In genomic region chr7:116211006-116211912, GRCh38 we compare ENCODE assay signal across 1 cellular context.
A peak's percentile ranks its signal among the peaks of the same experiment; 100 is the strongest.
TF ChIP-seq lines count a peak whose summit lies in the region.

No MANE protein-coding gene starts in this region.

TF ChIP-seq in GM12878, 131 proteins besides CTCF, POLR2A, EP300 and RAD21 (continued from another document and continues in another):
- TF ChIP-seq PAX5 (IDR thresholded peaks at IDR 0.05; ENCODE audit: borderline replicate concordance, low read depth, low read length) (0 out of 2 replicates have a peak, but pooled peaks have one; percentile 27), ZNF217 (IDR thresholded peaks at IDR 0.05) (no peak), SMAD5 (IDR thresholded peaks at IDR 0.05; ENCODE audit: low read depth) (peak; percentile 41; the same call in 1 of the 2 replicates), RELA (IDR thresholded peaks at IDR 0.05; ENCODE audit: borderline replicate concordance, partially characterized antibody) (no peak), SPI1 (IDR thresholded peaks at IDR 0.05; ENCODE audit: borderline replicate concordance, insufficient read depth, low read depth, low read length) (no peak), EZH2 (IDR thresholded peaks at IDR 0.05; ENCODE audit: borderline replicate concordance, control insufficient read depth, low read depth, low read length) (no peak), IKZF1 (conservative IDR thresholded peaks at IDR 0.05) (0 out of 2 replicates have a peak, but pooled peaks have one; percentile 2), SIN3A (IDR thresholded peaks at IDR 0.05; ENCODE audit: low read depth, low read length) (0 out of 2 replicates have a peak, but pooled peaks have one; percentile 41), TCF12 (IDR thresholded peaks at IDR 0.05; ENCODE audit: low read depth, low read length) (0 out of 2 replicates have a peak, but pooled peaks have one; percentile 9), MTA2 (IDR thresholded peaks at IDR 0.05; ENCODE audit: low read depth) (peak; percentile 29; the same call in 1 of the 2 replicates), NFYA (IDR thresholded peaks at IDR 0.05; ENCODE audit: borderline replicate concordance, low read depth, low read length) (no peak), ATF2 (IDR thresholded peaks at IDR 0.05; ENCODE audit: low read length) (no peak), RELB (IDR thresholded peaks at IDR 0.05; ENCODE audit: low read depth) (no peak), HDAC6 (IDR thresholded peaks at IDR 0.05; ENCODE audit: unreplicated experiment) (peak; percentile 32), ZZZ3 (IDR thresholded peaks at IDR 0.05; ENCODE audit: control insufficient read depth, insufficient read length, low read depth) (no peak), PML (IDR thresholded peaks at IDR 0.05; ENCODE audit: low read length) (peak; percentile 73; the same call in 1 of the 2 replicates), USF2 (IDR thresholded peaks at IDR 0.05; ENCODE audit: borderline replicate concordance, low read depth, low read length) (no peak), SRF (IDR thresholded peaks at IDR 0.05; ENCODE audit: low read depth in 2 of 2, low read length in 2 of 2) (no peak), NR2F1 (conservative IDR thresholded peaks at IDR 0.05) (no peak), E2F4 (IDR thresholded peaks at IDR 0.05; ENCODE audit: low read depth, low read length) (no peak), KLF5 (IDR thresholded peaks at IDR 0.05; ENCODE audit: partially characterized antibody) (no peak), TAF1 (IDR thresholded peaks at IDR 0.05; ENCODE audit: borderline replicate concordance, low read depth, low read length) (0 out of 2 replicates have a peak, but pooled peaks have one; percentile 22), ASH2L (IDR thresholded peaks at IDR 0.05; ENCODE audit: borderline replicate concordance, low read depth) (no peak), MEF2B (IDR thresholded peaks at IDR 0.05; ENCODE audit: partially characterized antibody, poor library complexity, severe bottlenecking) (no peak), CHD1 (IDR thresholded peaks at IDR 0.05; ENCODE audit: low read depth, low read length) (no peak), GABPA (IDR thresholded peaks at IDR 0.05; ENCODE audit: low read depth) (0 out of 2 replicates have a peak, but pooled peaks have one; percentile 32), ZBTB11 (CRISPR knock-in tag; IDR thresholded peaks at IDR 0.05) (no peak), YBX1 (IDR thresholded peaks at IDR 0.05) (no peak), SREBF1 (IDR thresholded peaks at IDR 0.05; ENCODE audit: low read length) (no peak), CBX5 (IDR thresholded peaks at IDR 0.05; ENCODE audit: low read depth) (peak; percentile 88), FOXM1 (IDR thresholded peaks at IDR 0.05; ENCODE audit: low read depth, low read length) (0 out of 2 replicates have a peak, but pooled peaks have one; percentile 32), TARDBP (IDR thresholded peaks at IDR 0.05; ENCODE audit: borderline replicate concordance) (no peak), NKRF (conservative IDR thresholded peaks at IDR 0.05) (no peak; the same call in 1 of the 2 replicates), DPF2 (IDR thresholded peaks at IDR 0.05) (0 out of 2 replicates have a peak, but pooled peaks have one; percentile 1), FOXK2 (IDR thresholded peaks at IDR 0.05) (no peak), SUZ12 (IDR thresholded peaks at IDR 0.05; ENCODE audit: unreplicated experiment) (no peak), MYB (IDR thresholded peaks at IDR 0.05; ENCODE audit: borderline replicate concordance, low read depth, low read length) (no peak), MYC (IDR thresholded peaks at IDR 0.05; ENCODE audit: insufficient read depth, insufficient read length, insufficient replicate concordance, low read length, severe bottlenecking) (no peak), PKNOX1 (IDR thresholded peaks at IDR 0.05) (peak; percentile 41), RBBP5 (conservative IDR thresholded peaks at IDR 0.05) (no peak), FOS (IDR thresholded peaks at IDR 0.05; ENCODE audit: borderline replicate concordance, extremely low read depth, insufficient read length) (no peak), JUNB (IDR thresholded peaks at IDR 0.05) (no peak), CREM (IDR thresholded peaks at IDR 0.05; ENCODE audit: low read depth) (peak; percentile 10; the same call in 1 of the 2 replicates), BRCA1 (IDR thresholded peaks at IDR 0.05; ENCODE audit: low read depth, low read length) (no peak), MAX (IDR thresholded peaks at IDR 0.05; ENCODE audit: low read depth, low read length) (no peak), HDAC2 (IDR thresholded peaks at IDR 0.05) (no peak), SIX5 (IDR thresholded peaks at IDR 0.05; ENCODE audit: low read depth, low read length, severe bottlenecking) (no peak), BCL11A (IDR thresholded peaks at IDR 0.05; ENCODE audit: low read depth, low read length) (no peak), NR2C1 (IDR thresholded peaks at IDR 0.05) (no peak), SMARCA5 (IDR thresholded peaks at IDR 0.05) (0 out of 2 replicates have a peak, but pooled peaks have one; percentile 31), YY1 (IDR thresholded peaks at IDR 0.05; ENCODE audit: low read depth, low read length) (peak; percentile 48; the same call in 1 of the 2 replicates), ELK1 (IDR thresholded peaks at IDR 0.05; ENCODE audit: low read depth, low read length) (no peak), TCF3 (IDR thresholded peaks at IDR 0.05; ENCODE audit: borderline replicate concordance, insufficient read depth, low read depth, low read length) (no peak), CEBPB (IDR thresholded peaks at IDR 0.05; ENCODE audit: borderline replicate concordance in 1 of 2, low read depth in 2 of 2, low read length in 2 of 2) (no peak), IRF3 (IDR thresholded peaks at IDR 0.05) (no peak), USF1 (IDR thresholded peaks at IDR 0.05; ENCODE audit: borderline replicate concordance, extremely low read length, insufficient read depth, low read depth, low read length) (no peak)
